19 cellular contexts compared by ENCODE assay signal in the genomic region with DNA sequence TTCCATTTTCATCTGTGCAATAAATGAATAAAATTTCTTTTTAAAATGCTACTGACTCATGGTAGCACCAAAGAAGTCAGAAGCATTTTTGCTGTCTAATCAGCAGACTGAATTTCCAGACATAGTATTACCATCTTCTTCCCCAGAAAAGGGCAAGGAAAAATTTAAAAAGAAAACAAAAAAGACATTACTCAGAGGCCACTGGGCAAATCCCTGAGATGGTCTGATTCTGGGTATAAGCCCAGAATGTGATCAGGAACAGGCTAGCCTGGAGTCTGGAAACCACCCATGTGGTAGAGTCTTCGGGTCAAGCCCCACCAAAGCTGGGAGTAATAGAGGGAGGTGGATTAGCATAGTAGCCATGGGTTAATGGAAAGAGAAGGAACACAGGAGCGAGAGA.
DNase-seq lines count a peak whose midpoint lies in the region; ATAC-seq lines count a peak whose summit lies in the region.
"Had no signal": no experiment of that assay in that cellular context is flagged by ENCODE, and none has a peak within 500 bp of the region (broad histone marks: within the 10 kb centered on the region; RNA-seq: fewer than 3 reads in every experiment).

No MANE protein-coding gene starts in this region.

- no peaks in the 10 kb centered on the region for H3K27me3 ChIP-seq in BLaER1
- H3K27me3 ChIP-seq in GM23248 (replicated peaks; ENCODE audit: insufficient read depth): no peaks in the 10 kb centered on the region

- H3K36me3 ChIP-seq in BLaER1 (peaks cover 14% of the 10 kb centered on the region; the same call in 1 of the 2 replicates), GM23248 (ENCODE audit: low read depth) (no peaks in the 10 kb centered on the region)

- H3K9ac ChIP-seq in BLaER1 (peak overlapping the region; percentile 71), GM23248 (no peak overlapping the region)
- H3K9ac ChIP-seq: SK-N-SH had no signal

- no peak for ATAC-seq in HG03354 (IDR thresholded peaks at IDR 0.05; ENCODE audit: poor library complexity, severe bottlenecking, unreplicated experiment)

- H3K4me2 ChIP-seq in BLaER1: peak overlapping the region; percentile 86
- H3K4me2 ChIP-seq in GM23248 (ENCODE audit: unreplicated experiment): no peak overlapping the region
- H3K4me2 ChIP-seq: SK-N-SH had no signal

- no peaks in the 10 kb centered on the region for H3K9me2 ChIP-seq in GM23248 (ENCODE audit: insufficient read depth)
- H3K9me2 ChIP-seq: SK-N-SH had no signal

- DNase-seq in GM23248: peak; percentile 49
- DNase-seq in astrocyte of the hippocampus (ENCODE audit: low read depth, low spot score): peak; percentile 39
- DNase-seq in NCI-H446 (lab: John Stamatoyannopoulos, UW): no peak
- DNase-seq in H4 (ENCODE audit: low spot score): no peak
- no peak for DNase-seq in activated effector memory CD4-positive, alpha-beta T cell treated with Interleukin-2 at 50 U/mL for 16 hours
- DNase-seq: DMS79, IMR-90, NCI-H1417 treated with DMSO at 0.1 percent for 48 hours, NCI-H187 treated with DMSO at 0.1 percent for 48 hours, NCI-H2227 treated with DMSO at 0.1 percent for 48 hours, NCI-H524, NCI-H82, OCI-M1, SHP77, SK-N-SH had no signal

- H3K27ac ChIP-seq in BLaER1: peak overlapping the region; percentile 90
- no peak overlapping the region for H3K27ac ChIP-seq in GM23248
- H3K27ac ChIP-seq: C4-2B, HL-60 had no signal

- H3K4me1 ChIP-seq in BLaER1: peaks cover 69% of the 10 kb centered on the region
- no peaks in the 10 kb centered on the region for H3K4me1 ChIP-seq in GM23248 (ENCODE audit: insufficient read depth)

- no peaks in the 10 kb centered on the region for H3F3A ChIP-seq in GM23248 (ENCODE audit: insufficient read depth)

- H3K4me3 ChIP-seq in BLaER1 (no peak overlapping the region), GM23248 (no peak overlapping the region)

- no peaks in the 10 kb centered on the region for H3K79me2 ChIP-seq in GM23248 (ENCODE audit: insufficient read depth)

- in situ Hi-C loops in GM23248 (cut with MboI): no loop called here

- 67 to 72% methylated on average over 2 of the region's 2 CpGs for WGBS in GM23248 (ENCODE audit: low coverage in 1 of 2, low lambda C conversion rate in 2 of 2, missing lambda C conversion rate in 2 of 2), 2 experiments

- H3K9me3 ChIP-seq in BLaER1 (peaks cover 42% of the 10 kb centered on the region), GM23248 (ENCODE audit: low read depth) (no peaks in the 10 kb centered on the region)
- H3K9me3 ChIP-seq: SK-N-SH had no signal

- no peaks in the 10 kb centered on the region for H4K20me1 ChIP-seq in BLaER1
- no peaks in the 10 kb centered on the region for H4K20me1 ChIP-seq in GM23248 (ENCODE audit: insufficient read depth)

- H2AFZ ChIP-seq in GM23248: no peak overlapping the region

Comparison
In these comparisons a context has a peak if more than half of its experiments do, and no peak if none do; other contexts are left out.
1. DNase-seq: peak in GM23248 (single experiment) and astrocyte of the hippocampus (single experiment); none in NCI-H446 (0 of 2), H4 (single experiment) and activated effector memory CD4-positive, alpha-beta T cell treated with Interleukin-2 at 50 U/mL for 16 hours (single experiment).